In genomic region chr17:77213778-77214132, GRCh38 we compare ENCODE assay signal across 18 cellular contexts.
"Had no signal": no experiment of that assay in that cellular context is flagged by ENCODE, and none has a peak within 500 bp of the region (broad histone marks: within the 10 kb centered on the region; RNA-seq: fewer than 3 reads in every experiment).

No MANE protein-coding gene starts in this region.

- DNase-seq: activated CD4-positive, alpha-beta memory T cell treated with anti-CD3 and anti-CD28 coated beads for 36 hours; activated CD4-positive, alpha-beta T cell treated with anti-CD3 and anti-CD28 coated beads for 4 hours; activated gamma-delta T cell treated with Interleukin-2 at 50 U/mL for 16 hours; activated T-cell treated with anti-CD3 and anti-CD28 coated beads for 4 hours; adrenal gland; colonic mucosa; erythroblast; foreskin melanocyte; hypothalamus; islet precursor cell; left lung; naive B cell; psoas muscle; spleen; stimulated activated CD4-positive, alpha-beta T cell treated with anti-CD3 and anti-CD28 coated beads, Interleukin-4, amount 100 ng/mL, for 4 hours; thyroid gland had no signal

- H3K4me1 ChIP-seq: colonic mucosa had no signal

- H3K27me3 ChIP-seq: adrenal gland, colonic mucosa, left lung, spleen, thyroid gland, vagina had no signal

- H3K9me3 ChIP-seq: adrenal gland, colonic mucosa, left lung, mucosa of descending colon, psoas muscle, spleen, thyroid gland, vagina had no signal

- H3K27ac ChIP-seq: colonic mucosa, left lung, vagina had no signal

- H3K4me3 ChIP-seq: adrenal gland, colonic mucosa, left lung, mucosa of descending colon, psoas muscle, spleen, thyroid gland, vagina had no signal
